Comparison of ENCODE assay signal across 19 cellular contexts in the genomic region with DNA sequence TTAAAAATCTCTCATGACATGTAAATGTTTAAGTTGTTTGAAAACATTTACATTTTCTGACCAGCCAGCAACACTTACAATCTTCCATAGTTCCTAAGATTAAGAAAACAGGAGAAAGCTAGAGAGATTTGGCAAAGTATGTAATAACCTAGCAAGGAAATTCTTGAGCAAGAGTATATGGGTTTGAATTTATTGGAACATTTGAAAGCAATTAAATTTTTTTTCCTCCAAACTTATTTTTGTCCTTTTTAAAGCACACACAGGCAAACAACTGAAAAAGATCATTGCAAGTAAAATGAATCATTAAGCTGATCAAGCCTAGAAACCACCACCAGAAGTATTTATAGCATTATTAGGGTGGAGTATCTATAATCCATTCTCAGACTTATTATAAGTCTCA. TPM values are rescaled to one million over a fixed set of nuclear protein-coding genes. Genes with fewer than 3 reads are reported as not detected.
DNase-seq lines count a peak whose midpoint lies in the region; ATAC-seq, FAIRE-seq and TF ChIP-seq lines count a peak whose summit lies in the region.
"Had no signal": no experiment of that assay in that cellular context is flagged by ENCODE, and none has a peak within 500 bp of the region (broad histone marks: within the 10 kb centered on the region; RNA-seq: fewer than 3 reads in every experiment).

No MANE protein-coding gene starts in this region.

- H3K27me3 ChIP-seq in HCT116 (ENCODE audit: insufficient read depth, low read length): no peaks in the 10 kb centered on the region
- H3K27me3 ChIP-seq: adrenal gland had no signal

- no peak overlapping the region for H3K4me3 Mint-ChIP-seq in memory B cell
- H3K4me3 Mint-ChIP-seq: activated T-cell treated with anti-CD3 and anti-CD28 coated beads, Interleukin-2, amount 50 U/mL, for 4 hours; natural killer cell treated with Interleukin-12 subunit alpha and Interleukin-12 subunit beta and Interleukin-15 and Interleukin-18, amount 100 ng/mL, for 72 hours; stimulated activated naive B cell treated with anti-CD40 and anti-IgM and Interleukin-4, amounts not matched to agents 10 μg/mL and 1 μg/mL and 100 μg/mL, for 72 hours had no signal

- 0 out of 2 replicates have a peak overlapping the region, but pooled peaks have one; percentile 4 for H3K9ac ChIP-seq in HCT116 (ENCODE audit: low read length)
- H3K9ac ChIP-seq in SK-N-MC (ENCODE audit: insufficient read length): peak overlapping the region; percentile 18

- no peaks in the 10 kb centered on the region for H3K27me3 Mint-ChIP-seq in memory B cell
- H3K27me3 Mint-ChIP-seq: natural killer cell treated with Interleukin-12 subunit alpha and Interleukin-12 subunit beta and Interleukin-15 and Interleukin-18, amount 100 ng/mL, for 72 hours; stimulated activated naive B cell treated with anti-CD40 and anti-IgM and Interleukin-4, amounts not matched to agents 10 μg/mL and 1 μg/mL and 100 μg/mL, for 72 hours had no signal

- H3K36me3 Mint-ChIP-seq in memory B cell: no peaks in the 10 kb centered on the region
- H3K36me3 Mint-ChIP-seq: natural killer cell treated with Interleukin-12 subunit alpha and Interleukin-12 subunit beta and Interleukin-15 and Interleukin-18, amount 100 ng/mL, for 72 hours; stimulated activated naive B cell treated with anti-CD40 and anti-IgM and Interleukin-4, amounts not matched to agents 10 μg/mL and 1 μg/mL and 100 μg/mL, for 72 hours had no signal

- no TSS peak for BruUV-seq in HCT116 (replicated peaks; lab: Mats Ljungman, UMichigan)

- no peak for FAIRE-seq in A549 (lab: Jason Lieb, UNC)
- FAIRE-seq: D721Med, endothelial cell of umbilical vein, GM19239 had no signal

- no peak for ATAC-seq in A549
- ATAC-seq in HCT116: no peak
- no peak for ATAC-seq in memory B cell (ENCODE audit: low read depth)
- ATAC-seq in GM19324 (IDR thresholded peaks at IDR 0.05; ENCODE audit: low FRiP score, unreplicated experiment): no peak
- ATAC-seq in HG02798 (IDR thresholded peaks at IDR 0.05; ENCODE audit: poor library complexity, unreplicated experiment): no peak
- ATAC-seq in HG03097 (IDR thresholded peaks at IDR 0.05; ENCODE audit: low FRiP score, unreplicated experiment): no peak
- ATAC-seq: activated T-cell treated with anti-CD3 and anti-CD28 coated beads, Interleukin-2, amount 50 U/mL, for 4 hours; left lung; natural killer cell treated with Interleukin-12 subunit alpha and Interleukin-12 subunit beta and Interleukin-15 and Interleukin-18, amount 100 ng/mL, for 72 hours; sciatic nerve; stimulated activated naive B cell treated with anti-CD40 and anti-IgM and Interleukin-4, amounts not matched to agents 10 μg/mL and 1 μg/mL and 100 μg/mL, for 72 hours had no signal

- no peak overlapping the region for H3K4me3 ChIP-seq in A549
- H3K4me3 ChIP-seq in HCT116 (replicated peaks in 1 of 2; ENCODE audit: low read depth in 1 of 2, low read length in 2 of 2): no peak overlapping the region
- H3K4me3 ChIP-seq in SK-N-MC: peak overlapping the region; percentile 36; the same call in 1 of the 2 replicates
- H3K4me3 ChIP-seq: adrenal gland, left lung had no signal

- H4K20me1 ChIP-seq in HCT116 (ENCODE audit: insufficient read depth): no peaks in the 10 kb centered on the region

- peak overlapping the region; percentile 35 for H3K27ac Mint-ChIP-seq in memory B cell
- H3K27ac Mint-ChIP-seq: natural killer cell treated with Interleukin-12 subunit alpha and Interleukin-12 subunit beta and Interleukin-15 and Interleukin-18, amount 100 ng/mL, for 72 hours; stimulated activated naive B cell treated with anti-CD40 and anti-IgM and Interleukin-4, amounts not matched to agents 10 μg/mL and 1 μg/mL and 100 μg/mL, for 72 hours had no signal

- no peak for TF ChIP-seq EP300 in A549 (IDR thresholded peaks at IDR 0.05)

- intact Hi-C loops in HCT116 (cut with micrococcal nuclease): no loop called here

- peaks cover 8% of the 10 kb centered on the region for H3K4me1 Mint-ChIP-seq in memory B cell

- DNase-seq in A549 (ENCODE audit: low read depth in 1 of 2, low spot score in 1 of 2) (no peak), HCT116 (ENCODE audit: low read depth, low spot score) (no peak), SK-N-MC (ENCODE audit: low read depth, low spot score) (no peak), memory B cell (ENCODE audit: low spot score in 2 of 2) (no peak)
- DNase-seq in stimulated activated CD4-positive, alpha-beta T cell treated with anti-CD3 and anti-CD28 coated beads, Interleukin-4, amount 100 ng/mL, for 1 hour: no peak
- DNase-seq: activated T-cell treated with anti-CD3 and anti-CD28 coated beads, Interleukin-2, amount 50 U/mL, for 4 hours; hippocampal formation; left lung; NCI-H1436 treated with DMSO at 0.1 percent for 48 hours; stimulated activated naive B cell treated with anti-CD40 and anti-IgM and Interleukin-4, amounts not matched to agents 10 μg/mL and 1 μg/mL and 100 μg/mL, for 72 hours had no signal

- H3K4me2 ChIP-seq in A549 (peak overlapping the region; percentile 13; the same call in 2 of the 3 replicates), HCT116 (ENCODE audit: low read length) (no peak overlapping the region)

- TF ChIP-seq RAD21 in A549 (conservative IDR thresholded peaks at IDR 0.05 in 1 of 2, IDR thresholded peaks at IDR 0.05 in 1 of 2) (no peak), HCT116 (IDR thresholded peaks at IDR 0.05; ENCODE audit: low read depth) (no peak)

- no peaks in the 10 kb centered on the region for H3K9me2 ChIP-seq in HCT116 (ENCODE audit: insufficient read depth)

- H3K36me3 ChIP-seq in HCT116 (ENCODE audit: control insufficient read depth in 1 of 2, insufficient read depth in 2 of 2, low read length in 2 of 2): no peaks in the 10 kb centered on the region
- H3K36me3 ChIP-seq in SK-N-MC (ENCODE audit: insufficient read depth, low read length): no peaks in the 10 kb centered on the region
- H3K36me3 ChIP-seq: adrenal gland, left lung had no signal

- RAD21 ChIA-PET in HCT116 (lab: Charles Lee; ENCODE audit: low non-redundant PET in 1 of 2, low total read pairs in 2 of 2, uncharacterized antibody in 2 of 2, unreplicated experiment in 2 of 2): interaction anchor here in 1 of 2 experiments (1.2 kb wide), 1 partner anchor 8 kb away, joined by 5 read pairs; no protein-coding TSS in a partner anchor

- no peaks in the 10 kb centered on the region for H3K9me3 Mint-ChIP-seq in memory B cell
- H3K9me3 Mint-ChIP-seq: activated T-cell treated with anti-CD3 and anti-CD28 coated beads, Interleukin-2, amount 50 U/mL, for 4 hours; natural killer cell treated with Interleukin-12 subunit alpha and Interleukin-12 subunit beta and Interleukin-15 and Interleukin-18, amount 100 ng/mL, for 72 hours; stimulated activated naive B cell treated with anti-CD40 and anti-IgM and Interleukin-4, amounts not matched to agents 10 μg/mL and 1 μg/mL and 100 μg/mL, for 72 hours had no signal

- TF ChIP-seq POLR2A in A549 (IDR thresholded peaks at IDR 0.05; ENCODE audit: low read length): no peak
- no peak for TF ChIP-seq POLR2A in HCT116 (IDR thresholded peaks at IDR 0.05; ENCODE audit: borderline replicate concordance, extremely low read depth, insufficient read depth, insufficient read length)

- H2AFZ ChIP-seq in HCT116 (ENCODE audit: low read depth, low read length, poor library complexity, severe bottlenecking): peak overlapping the region; percentile 65

- POLR2A ChIA-PET in A549 (lab: Yijun Ruan, JAX): interaction anchor here (2.2 to 5.6 kb wide), 2 partner anchors 9 to 20 kb away, joined by 5 to 46 read pairs; a partner anchor contains a TSS
- POLR2A ChIA-PET in HCT116 (lab: Charles Lee): interaction anchor here (0.8 to 5.8 kb wide), 4 partner anchors 9 to 211 kb away, joined by 3 to 64 read pairs (median 4); no protein-coding TSS in a partner anchor

- H3K27ac ChIP-seq in A549 (peak overlapping the region; percentile 74 to 91), HCT116 (ENCODE audit: low read depth, low read length) (no peak overlapping the region), SK-N-MC (peak overlapping the region; percentile 91)
- H3K27ac ChIP-seq: adrenal gland, left lung had no signal

- CTCF ChIA-PET in A549 (lab: Yijun Ruan, JAX): interaction anchor here (1.2 to 5.0 kb wide), 2 partner anchors 8 to 302 kb away, joined by 5 to 29 read pairs; no protein-coding TSS in a partner anchor
- CTCF ChIA-PET in HCT116 (lab: Charles Lee): interaction anchor here (1.4 kb wide), 1 partner anchor 302 kb away, joined by 5 read pairs; no protein-coding TSS in a partner anchor

- H3K4me1 ChIP-seq in A549 (peaks cover 52% of the 10 kb centered on the region), HCT116 (ENCODE audit: control insufficient read depth in 1 of 2, insufficient read depth in 2 of 2, low read length in 2 of 2) (peaks cover 34 to 64% of the 10 kb centered on the region in 2 experiments)
- H3K4me1 ChIP-seq: adrenal gland had no signal

- H3K79me2 ChIP-seq in HCT116 (ENCODE audit: insufficient read depth, low read length): no peaks in the 10 kb centered on the region

- H3K9me3 ChIP-seq in A549: no peaks in the 10 kb centered on the region
- no peaks in the 10 kb centered on the region for H3K9me3 ChIP-seq in HCT116 (ENCODE audit: control insufficient read depth in 1 of 2, insufficient read depth in 1 of 2, low read depth in 1 of 2, low read length in 2 of 2)
- no peaks in the 10 kb centered on the region for H3K9me3 ChIP-seq in SK-N-MC (ENCODE audit: low read depth, low read length)
- H3K9me3 ChIP-seq: adrenal gland, left lung had no signal

- TF ChIP-seq CTCF in A549 (IDR thresholded peaks at IDR 0.05): no peak
- no peak for TF ChIP-seq CTCF in HCT116 (IDR thresholded peaks at IDR 0.05 in 2 of 3, conservative IDR thresholded peaks at IDR 0.05 in 1 of 3; ENCODE audit: borderline replicate concordance in 1 of 3, insufficient read depth in 1 of 3, low read depth in 2 of 3, low read length in 2 of 3)

TF ChIP-seq in A549, 52 proteins besides CTCF, POLR2A, EP300 and RAD21:
- no peak for TF ChIP-seq CEBPB (IDR thresholded peaks at IDR 0.05)
TF ChIP-seq in A549: peak in this region for 0.

TF ChIP-seq in HCT116, 20 proteins besides CTCF, POLR2A, EP300 and RAD21 (continues in another document):
- TF ChIP-seq YY1 (IDR thresholded peaks at IDR 0.05; ENCODE audit: extremely low read depth, insufficient replicate concordance, low read depth, low read length) (no peak), JUND (IDR thresholded peaks at IDR 0.05) (no peak), POLR2AphosphoS5 (IDR thresholded peaks at IDR 0.05; ENCODE audit: low read depth, low read length) (no peak), ZNF274 (IDR thresholded peaks at IDR 0.05; ENCODE audit: low read depth, low read length) (no peak)
- TF ChIP-seq, protein P1, sequence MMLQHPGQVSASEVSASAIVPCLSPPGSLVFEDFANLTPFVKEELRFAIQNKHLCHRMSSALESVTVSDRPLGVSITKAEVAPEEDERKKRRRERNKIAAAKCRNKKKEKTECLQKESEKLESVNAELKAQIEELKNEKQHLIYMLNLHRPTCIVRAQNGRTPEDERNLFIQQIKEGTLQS (IDR thresholded peaks at IDR 0.05): no peak

RNA-seq across cellular contexts. Expression of a gene that starts 20.1 kb away (rescaled TPM):
- polyA plus RNA-seq in A549 (2011; rRNA removed): 22.2 and 29.5 TPM in 2 replicates
- 6.8 and 8.8 TPM in 2 replicates for polyA plus RNA-seq in A549 (2012; cell fraction: cytosol; rRNA removed)
- 8.9 and 11.6 TPM in 2 replicates for polyA plus RNA-seq in A549 (2012; cell fraction: nucleus; rRNA removed)
- 28.1 to 30.5 TPM (median 29.9 TPM) in 3 replicates for polyA plus RNA-seq in A549 (2017; fragmentation: RNase III; extraction: RNeasy Plus Mini Kit Qiagen cat#74134 plus additional on column Dnase treatment)
- 48.5 and 50.5 TPM in 2 replicates for polyA minus RNA-seq in A549 (2011; rRNA and poly(A)+ RNA removed)
- 33.8 TPM for total RNA-seq in HCT116 (2021; ENCODE audit: unreplicated experiment)
- polyA plus RNA-seq in HCT116 (2012): 14.3 and 15.7 TPM in 2 replicates
